Comparison of ENCODE assay signal across 2 cellular contexts in genomic region chr18:54149078-54149697, GRCh38.
TF ChIP-seq lines count a peak whose summit lies in the region.

No MANE protein-coding gene starts in this region.

TF ChIP-seq in HEK293, 187 proteins besides CTCF, POLR2A, EP300 and RAD21 (continued from another document):
- TF ChIP-seq ZBTB49 (tag by site-specific recombination; IDR thresholded peaks at IDR 0.05; ENCODE audit: low read depth) (no peak), PRDM6 (tag by site-specific recombination; IDR thresholded peaks at IDR 0.05) (peak; percentile 53), OSR2 (tag by site-specific recombination; IDR thresholded peaks at IDR 0.05) (peak; percentile 8; the same call in 1 of the 2 replicates)

TF ChIP-seq in GM12878, 131 proteins besides CTCF, POLR2A, EP300 and RAD21 (continued from another document):
- 0 out of 4 replicates have a peak, but pooled peaks of 1 of the 2 experiments have one; percentile 39 for TF ChIP-seq BHLHE40 (IDR thresholded peaks at IDR 0.05; ENCODE audit: borderline replicate concordance in 1 of 2, low read depth in 2 of 2, low read length in 1 of 2)
- TF ChIP-seq KDM1A (IDR thresholded peaks at IDR 0.05; ENCODE audit: borderline replicate concordance) = no peak
- no peak for TF ChIP-seq SIN3A (IDR thresholded peaks at IDR 0.05; ENCODE audit: low read depth, low read length)
- 0 out of 2 replicates have a peak, but pooled peaks have one; percentile 75 for TF ChIP-seq PAX5 (IDR thresholded peaks at IDR 0.05; ENCODE audit: borderline replicate concordance, low read depth, low read length)
- peak; percentile 40; the same call in 1 of the 2 replicates for TF ChIP-seq ZNF687 (IDR thresholded peaks at IDR 0.05)
- TF ChIP-seq JUNB (IDR thresholded peaks at IDR 0.05) = peak; percentile 94
- TF ChIP-seq ZNF592 (IDR thresholded peaks at IDR 0.05) = no peak
- peak; percentile 60 to 69; a peak in 2 of 4 replicates for TF ChIP-seq IKZF2 (IDR thresholded peaks at IDR 0.05)
- no peak for TF ChIP-seq IRF3 (IDR thresholded peaks at IDR 0.05)
- TF ChIP-seq TCF12 (IDR thresholded peaks at IDR 0.05; ENCODE audit: low read depth, low read length) = peak; percentile 73
- TF ChIP-seq POLR2AphosphoS5 (IDR thresholded peaks at IDR 0.05; ENCODE audit: low read length) = peak; percentile 38; the same call in 1 of the 2 replicates
- TF ChIP-seq ETV6 (conservative IDR thresholded peaks at IDR 0.05 in 1 of 2, IDR thresholded peaks at IDR 0.05 in 1 of 2; ENCODE audit: borderline replicate concordance in 1 of 2, low read depth in 1 of 2) = peak in 1 of 2 experiments; percentile 62; a peak in 1 of 4 replicates
- TF ChIP-seq TCF7 (IDR thresholded peaks at IDR 0.05; ENCODE audit: borderline replicate concordance) = peak; percentile 48; the same call in 1 of the 2 replicates
- peak; percentile 79 for TF ChIP-seq EED (IDR thresholded peaks at IDR 0.05; ENCODE audit: low read depth)
- no peak for TF ChIP-seq ATF3 (IDR thresholded peaks at IDR 0.05; ENCODE audit: borderline replicate concordance, extremely low read depth, low read depth, low read length)
- peak; percentile 68; the same call in 1 of the 2 replicates for TF ChIP-seq CHD2 (IDR thresholded peaks at IDR 0.05; ENCODE audit: borderline replicate concordance, low read depth, low read length)
- peak in 1 of 2 experiments; percentile 6; a peak in 1 of 3 replicates for TF ChIP-seq EGR1 (IDR thresholded peaks at IDR 0.05; ENCODE audit: borderline replicate concordance in 1 of 2, low read depth in 2 of 2, low read length in 2 of 2)
- no peak for TF ChIP-seq MYC (IDR thresholded peaks at IDR 0.05; ENCODE audit: insufficient read depth, insufficient read length, insufficient replicate concordance, low read length, severe bottlenecking)
- peak; percentile 77 for TF ChIP-seq MEF2A (IDR thresholded peaks at IDR 0.05; ENCODE audit: insufficient read depth, low read depth, low read length)
- 0 out of 2 replicates have a peak, but pooled peaks have one; percentile 34 for TF ChIP-seq SMARCA5 (IDR thresholded peaks at IDR 0.05)
- TF ChIP-seq TCF3 (IDR thresholded peaks at IDR 0.05; ENCODE audit: borderline replicate concordance, insufficient read depth, low read depth, low read length) = peak; percentile 69
- TF ChIP-seq RUNX3 (IDR thresholded peaks at IDR 0.05; ENCODE audit: low read length) = peak; percentile 87
- TF ChIP-seq CREB1 (IDR thresholded peaks at IDR 0.05; ENCODE audit: low read depth) = peak; percentile 59; the same call in 1 of the 2 replicates
- TF ChIP-seq MTA2 (IDR thresholded peaks at IDR 0.05; ENCODE audit: low read depth) = peak; percentile 48; the same call in 1 of the 2 replicates
- peak; percentile 90 for TF ChIP-seq BCL3 (IDR thresholded peaks at IDR 0.05; ENCODE audit: borderline replicate concordance, insufficient read depth, low read depth, low read length, poor library complexity, severe bottlenecking)
- 0 out of 2 replicates have a peak, but pooled peaks have one; percentile 24 for TF ChIP-seq ESRRA (IDR thresholded peaks at IDR 0.05; ENCODE audit: low read length)
- TF ChIP-seq HDGF (IDR thresholded peaks at IDR 0.05) = no peak
- TF ChIP-seq BCL11A (IDR thresholded peaks at IDR 0.05; ENCODE audit: low read depth, low read length) = peak; percentile 83; the same call in 1 of the 2 replicates
- peak; percentile 81; the same call in 1 of the 2 replicates for TF ChIP-seq MTA3 (IDR thresholded peaks at IDR 0.05; ENCODE audit: borderline replicate concordance, low read length)
- TF ChIP-seq SP1 (IDR thresholded peaks at IDR 0.05; ENCODE audit: low read depth, low read length) = peak; percentile 57
- TF ChIP-seq IRF4 (IDR thresholded peaks at IDR 0.05; ENCODE audit: low read depth, low read length) = peak; percentile 41; the same call in 1 of the 2 replicates
- no peak for TF ChIP-seq STAT1 (conservative IDR thresholded peaks at IDR 0.05)
- TF ChIP-seq CBX5 (IDR thresholded peaks at IDR 0.05; ENCODE audit: low read depth) = peak; percentile 87; the same call in 1 of the 2 replicates
- TF ChIP-seq FOS (IDR thresholded peaks at IDR 0.05; ENCODE audit: borderline replicate concordance, extremely low read depth, insufficient read length) = no peak
- TF ChIP-seq FOXM1 (IDR thresholded peaks at IDR 0.05; ENCODE audit: low read depth, low read length) = peak; percentile 94
- TF ChIP-seq CBFB (IDR thresholded peaks at IDR 0.05; ENCODE audit: low read depth) = peak; percentile 60
- peak; percentile 59; the same call in 1 of the 2 replicates for TF ChIP-seq RELB (IDR thresholded peaks at IDR 0.05; ENCODE audit: low read depth)
- TF ChIP-seq ZBED1 (IDR thresholded peaks at IDR 0.05; ENCODE audit: borderline replicate concordance) = 0 out of 2 replicates have a peak, but pooled peaks have one; percentile 31
- 0 out of 4 replicates have a peak, but pooled peaks of 1 of the 2 experiments have one; percentile 80 for TF ChIP-seq CEBPB (IDR thresholded peaks at IDR 0.05; ENCODE audit: borderline replicate concordance in 1 of 2, low read depth in 2 of 2, low read length in 2 of 2)
- no peak for TF ChIP-seq NR2F1 (conservative IDR thresholded peaks at IDR 0.05)
- TF ChIP-seq SUPT20H (IDR thresholded peaks at IDR 0.05; ENCODE audit: borderline replicate concordance, control insufficient read depth, low read depth, low read length) = no peak
